ENCODE assay signal across 8 cellular contexts in genomic region chr6:2725999-2726567, GRCh38. TPM values are rescaled to one million over a fixed set of nuclear protein-coding genes. Genes with fewer than 3 reads are reported as not detected.
DNase-seq lines count a peak whose midpoint lies in the region; ATAC-seq and TF ChIP-seq lines count a peak whose summit lies in the region.

No MANE protein-coding gene starts in this region.

- H3K9me3 Mint-ChIP-seq in activated CD4-positive, alpha-beta memory T cell treated with anti-CD3 and anti-CD28 coated beads, Interleukin-2, amount 10 ng/mL, durations not matched to agents 7 days and 5 days: peaks cover 6% of the 10 kb centered on the region

- peak overlapping the region; percentile 41; the same call in 1 of the 2 replicates for H3K27ac ChIP-seq in ACC112 (ENCODE audit: low read depth, low read length)

- POLR2A ChIA-PET in activated CD4-positive, alpha-beta memory T cell treated with anti-CD3 and anti-CD28 coated beads, Interleukin-2, amount 10 ng/mL, durations not matched to agents 7 days and 5 days (lab: Charles Lee): no interaction called here

- no peaks in the 10 kb centered on the region for H3K4me1 Mint-ChIP-seq in activated CD4-positive, alpha-beta memory T cell treated with anti-CD3 and anti-CD28 coated beads, Interleukin-2, amount 10 ng/mL, durations not matched to agents 7 days and 5 days

- H3K36me3 Mint-ChIP-seq in activated CD4-positive, alpha-beta memory T cell treated with anti-CD3 and anti-CD28 coated beads, Interleukin-2, amount 10 ng/mL, durations not matched to agents 7 days and 5 days (ENCODE audit: low read depth): no peaks in the 10 kb centered on the region

- H2AFZ ChIP-seq in ACC112 (ENCODE audit: low read length, unreplicated experiment): peak overlapping the region; percentile 65

- H3K27me3 ChIP-seq in ACC112 (ENCODE audit: insufficient read depth, low read length): no peaks in the 10 kb centered on the region

- ATAC-seq in GM21390 (IDR thresholded peaks at IDR 0.05; ENCODE audit: unreplicated experiment): peak; percentile 91

- no peaks in the 10 kb centered on the region for H3K36me3 ChIP-seq in ACC112 (ENCODE audit: insufficient read depth, low read length)

- H3K4me1 ChIP-seq in ACC112 (ENCODE audit: control insufficient read depth, insufficient read depth, low read length, unreplicated experiment): no peaks in the 10 kb centered on the region

- H3K27ac Mint-ChIP-seq in activated CD4-positive, alpha-beta memory T cell treated with anti-CD3 and anti-CD28 coated beads, Interleukin-2, amount 10 ng/mL, durations not matched to agents 7 days and 5 days: no peak overlapping the region

- no peak overlapping the region for H3K4me3 ChIP-seq in ACC112 (ENCODE audit: low read depth, low read length)
- H3K4me3 ChIP-seq in fibroblast of pulmonary artery (replicated peaks; ENCODE audit: low read depth, low read length): no peak overlapping the region

- H3K4me3 Mint-ChIP-seq in activated CD4-positive, alpha-beta memory T cell treated with anti-CD3 and anti-CD28 coated beads, Interleukin-2, amount 10 ng/mL, durations not matched to agents 7 days and 5 days: no peak overlapping the region

- H3K79me2 ChIP-seq in ACC112 (ENCODE audit: control insufficient read depth, insufficient read depth, low read length, unreplicated experiment): no peaks in the 10 kb centered on the region

- H3K27me3 Mint-ChIP-seq in activated CD4-positive, alpha-beta memory T cell treated with anti-CD3 and anti-CD28 coated beads, Interleukin-2, amount 10 ng/mL, durations not matched to agents 7 days and 5 days: peaks cover 2% of the 10 kb centered on the region

- CTCF ChIA-PET in activated CD4-positive, alpha-beta memory T cell treated with anti-CD3 and anti-CD28 coated beads, Interleukin-2, amount 10 ng/mL, durations not matched to agents 7 days and 5 days (lab: Charles Lee): no interaction called here

- DNase-seq in NAMALWA (ENCODE audit: low spot score) (peak; percentile 17), fibroblast of pulmonary artery (ENCODE audit: low read depth) (peak; percentile 87), kidney tubule cell (ENCODE audit: low spot score) (no peak), COLO668 (lab: John Stamatoyannopoulos, UW; ENCODE audit: unreplicated experiment) (no peak), NCI-H2171 treated with DMSO at 0.1 percent for 48 hours (lab: John Stamatoyannopoulos, UW) (no peak)
- no peak for DNase-seq in activated CD4-positive, alpha-beta memory T cell treated with anti-CD3 and anti-CD28 coated beads, Interleukin-2, amount 10 ng/mL, durations not matched to agents 7 days and 5 days

- TF ChIP-seq CTCF in fibroblast of pulmonary artery (IDR thresholded peaks at IDR 0.05; ENCODE audit: low read length, missing control alignments): no peak

RNA-seq across cellular contexts. Expression of gene MYLK4, which starts 24.6 kb away (rescaled TPM):
- total RNA-seq in activated CD4-positive, alpha-beta memory T cell treated with anti-CD3 and anti-CD28 coated beads, Interleukin-2, amount 10 ng/mL, durations not matched to agents 7 days and 5 days: under 1 TPM; 0.15 to 0.28 TPM

RNA-seq across cellular contexts. Expression of gene WRNIP1, which starts 39.1 kb away (rescaled TPM):
- total RNA-seq in activated CD4-positive, alpha-beta memory T cell treated with anti-CD3 and anti-CD28 coated beads, Interleukin-2, amount 10 ng/mL, durations not matched to agents 7 days and 5 days: 10 to 100 TPM; 39.6 to 42.1 TPM

Comparison
In these comparisons a context has a peak if more than half of its experiments do, and no peak if none do; other contexts are left out.
1. DNase-seq: peak in NAMALWA (single experiment) and fibroblast of pulmonary artery (single experiment); none in activated CD4-positive, alpha-beta memory T cell treated with anti-CD3 and anti-CD28 coated beads, Interleukin-2, amount 10 ng/mL, durations not matched to agents 7 days and 5 days (single experiment), kidney tubule cell (single experiment), COLO668 (single experiment) and NCI-H2171 treated with DMSO at 0.1 percent for 48 hours (single experiment).